ENCODE assay signal across 22 cellular contexts in the genomic region with DNA sequence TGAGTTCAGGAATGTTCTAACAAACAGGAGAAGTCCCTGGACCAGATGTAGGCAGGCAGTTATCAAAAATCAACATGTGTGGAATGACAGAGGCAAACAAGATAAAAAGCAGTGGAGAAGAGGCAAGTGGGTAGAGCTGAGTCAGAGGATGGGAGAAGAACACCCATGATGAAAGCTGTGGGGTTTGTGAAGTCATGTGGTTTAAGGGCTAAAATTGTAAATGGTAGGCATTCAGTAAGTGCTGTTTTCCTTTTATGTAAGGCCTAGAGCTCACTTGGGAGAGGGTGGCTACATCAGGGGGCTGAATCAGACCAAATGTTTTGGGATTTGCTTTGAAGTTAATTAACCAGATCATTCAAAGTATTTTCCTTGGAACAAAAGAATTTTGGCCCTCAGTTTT.
DNase-seq lines count a peak whose midpoint lies in the region.
"Had no signal": no experiment of that assay in that cellular context is flagged by ENCODE, and none has a peak within 500 bp of the region (broad histone marks: within the 10 kb centered on the region; RNA-seq: fewer than 3 reads in every experiment).

No MANE protein-coding gene starts in this region.

- DNase-seq in MV-4-11 (lab: John Stamatoyannopoulos, UW) (peak; percentile 2), astrocyte of the hippocampus (ENCODE audit: low read depth, low spot score) (peak; percentile 9), inferior parietal cortex (ENCODE audit: extremely low spot score) (peak; percentile 4), superior temporal gyrus (ENCODE audit: extremely low spot score) (peak; percentile 24), NCI-H446 treated with DMSO at 0.1 percent for 48 hours (lab: John Stamatoyannopoulos, UW) (no peak), NCI-H2171 treated with DMSO at 0.1 percent for 48 hours (lab: John Stamatoyannopoulos, UW) (no peak), NCI-H2196 treated with DMSO at 0.1 percent for 48 hours (lab: John Stamatoyannopoulos, UW; ENCODE audit: unreplicated experiment) (no peak)
- DNase-seq: activated CD4-positive, alpha-beta T cell treated with anti-CD3 and anti-CD28 coated beads, Interleukin-2, amount 10 ng/mL, durations not matched to agents 24 days and 14 days; activated naive CD4-positive, alpha-beta T cell treated with Interleukin-2 at 50 U/mL for 16 hours; activated T-cell treated with anti-CD3 and anti-CD28 coated beads, Interleukin-2, amount 50 U/mL, for 72 hours; adrenal gland; EL; heart right ventricle; HFFc6; left cardiac atrium; NCI-H1436 treated with DMSO at 0.1 percent for 48 hours; NCI-H524 treated with DMSO at 0.1 percent for 48 hours; nephron progenitor cell; right cardiac atrium; SK-N-SH; thyroid gland; WERI-Rb-1 had no signal

Comparison
In these comparisons a context has a peak if more than half of its experiments do, and no peak if none do; other contexts are left out.
1. DNase-seq: peak in MV-4-11 (single experiment), astrocyte of the hippocampus (single experiment), inferior parietal cortex (single experiment) and superior temporal gyrus (single experiment); none in NCI-H446 treated with DMSO at 0.1 percent for 48 hours (single experiment), NCI-H2171 treated with DMSO at 0.1 percent for 48 hours (single experiment) and NCI-H2196 treated with DMSO at 0.1 percent for 48 hours (single experiment).